In the genomic region with DNA sequence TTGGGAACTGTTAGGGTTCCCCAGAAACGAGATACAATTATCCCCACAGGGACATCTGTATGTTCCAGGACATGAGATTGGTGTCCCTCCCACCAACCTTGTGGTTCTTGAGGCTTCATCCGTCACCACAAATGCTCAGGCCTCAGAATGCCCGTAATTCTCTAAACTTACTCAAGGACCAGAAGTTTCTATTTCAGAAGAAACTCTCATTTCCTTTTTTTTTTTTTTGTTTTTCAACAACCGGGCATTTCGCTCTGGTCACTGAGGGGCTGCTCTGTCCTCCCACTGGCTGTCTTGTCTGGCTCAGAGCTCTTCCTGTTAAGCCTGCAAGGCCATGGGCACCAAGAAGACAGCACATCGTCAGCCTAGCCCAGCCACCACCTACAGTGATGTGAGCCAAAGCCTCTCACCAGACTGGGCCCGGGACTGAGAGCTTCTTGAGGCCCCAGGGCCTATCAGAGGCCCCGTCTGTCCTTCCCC, we compare ENCODE assay signal across 9 cellular contexts. TPM values are rescaled to one million over a fixed set of nuclear protein-coding genes. Genes with fewer than 3 reads are reported as not detected.
DNase-seq lines count a peak whose midpoint lies in the region; ATAC-seq, FAIRE-seq and TF ChIP-seq lines count a peak whose summit lies in the region.
"Had no signal": no experiment of that assay in that cellular context is flagged by ENCODE, and none has a peak within 500 bp of the region (broad histone marks: within the 10 kb centered on the region; RNA-seq: fewer than 3 reads in every experiment).

No MANE protein-coding gene starts in this region.

- in situ Hi-C loops in KBM-7 (cut with MboI; ENCODE audit: low pct_unique_long_range_greater_than_20kb, low sequenced_read_pairs): no loop called here

- no peak for FAIRE-seq in HTR-8/SVneo (lab: Jason Lieb, UNC)

- no peak overlapping the region for H3K4me3 Mint-ChIP-seq in type B pancreatic cell
- H3K4me3 Mint-ChIP-seq: activated naive CD8-positive, alpha-beta T cell treated with anti-CD3 and anti-CD28 coated beads, Interleukin-2, amount 10 ng/mL, durations not matched to agents 7 days and 5 days had no signal

- peak; percentile 57 for DNase-seq in KBM-7
- DNase-seq in mesenteric fat pad (ENCODE audit: low spot score): peak; percentile 73
- no peak for DNase-seq in ureter (ENCODE audit: low spot score)
- DNase-seq in type B pancreatic cell (ENCODE audit: extremely low spot score, unreplicated experiment): no peak
- DNase-seq in caudate nucleus (lab: John Stamatoyannopoulos, UW): no peak
- no peak for DNase-seq in HTR-8/SVneo (ENCODE audit: insufficient read length, low spot score)
- DNase-seq: activated naive CD8-positive, alpha-beta T cell treated with anti-CD3 and anti-CD28 coated beads, Interleukin-2, amount 10 ng/mL, durations not matched to agents 7 days and 5 days had no signal

- H3K9me3 Mint-ChIP-seq in type B pancreatic cell: no peaks in the 10 kb centered on the region
- H3K9me3 Mint-ChIP-seq: activated naive CD8-positive, alpha-beta T cell treated with anti-CD3 and anti-CD28 coated beads, Interleukin-2, amount 10 ng/mL, durations not matched to agents 7 days and 5 days had no signal

- no peaks in the 10 kb centered on the region for H3K27me3 Mint-ChIP-seq in type B pancreatic cell
- H3K27me3 Mint-ChIP-seq: activated naive CD8-positive, alpha-beta T cell treated with anti-CD3 and anti-CD28 coated beads, Interleukin-2, amount 10 ng/mL, durations not matched to agents 7 days and 5 days had no signal

- H3K36me3 Mint-ChIP-seq in type B pancreatic cell: no peaks in the 10 kb centered on the region

- no peaks in the 10 kb centered on the region for H3K4me1 Mint-ChIP-seq in type B pancreatic cell (ENCODE audit: unreplicated experiment)

- H3K27ac ChIP-seq in caudate nucleus (ENCODE audit: low read depth, low read length): no peak overlapping the region

- no peak for TF ChIP-seq CTCF in type B pancreatic cell (conservative IDR thresholded peaks at IDR 0.05)

- H3K27ac Mint-ChIP-seq in type B pancreatic cell: no peak overlapping the region

- ATAC-seq in GM19023 (IDR thresholded peaks at IDR 0.05; ENCODE audit: unreplicated experiment) (peak; percentile 69), HG02571 (IDR thresholded peaks at IDR 0.05; ENCODE audit: unreplicated experiment) (peak; percentile 63)

RNA-seq across cellular contexts. Expression of gene VDR, which starts 36.2 kb away (rescaled TPM):
- total RNA-seq in mesenteric fat pad: 9.8 TPM
- 12.6 TPM for total RNA-seq in ureter
- total RNA-seq in type B pancreatic cell (ENCODE audit: low replicate concordance): 0.77 and 1.5 TPM in 2 replicates

RNA-seq across cellular contexts. Expression of gene HDAC7, which starts 48.9 kb away (rescaled TPM):
- total RNA-seq in mesenteric fat pad (105 TPM), ureter (144 TPM), type B pancreatic cell (ENCODE audit: low replicate concordance) (71.5 and 76.1 TPM in 2 replicates)

Comparison
In these comparisons a context has a peak if more than half of its experiments do, and no peak if none do; other contexts are left out.
1. DNase-seq: peak in KBM-7 (single experiment) and mesenteric fat pad (single experiment); none in ureter (single experiment), type B pancreatic cell (single experiment), caudate nucleus (0 of 61) and HTR-8/SVneo (single experiment).